1 cellular context compared by ENCODE assay signal in the genomic region with DNA sequence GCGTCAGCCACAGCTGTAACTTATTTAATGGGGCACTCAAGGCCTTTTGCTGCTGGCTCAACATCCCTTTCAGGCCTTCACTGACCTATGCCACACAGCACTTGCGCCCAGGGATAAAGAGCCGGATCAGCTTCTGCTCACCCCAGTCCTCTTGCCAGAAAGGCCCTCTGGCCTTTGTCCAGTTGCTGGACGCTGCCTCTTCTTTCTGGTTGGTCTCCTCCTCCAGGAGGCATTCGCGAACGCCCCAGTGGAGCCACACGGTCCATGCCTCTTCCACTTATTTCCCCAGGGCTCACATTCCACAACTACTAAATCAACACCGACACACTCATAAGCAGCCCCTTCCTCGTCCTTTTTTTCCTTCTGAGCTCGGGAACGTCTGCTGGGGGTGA.
TF ChIP-seq lines count a peak whose summit lies in the region.

No MANE protein-coding gene starts in this region.

TF ChIP-seq in H1, 55 proteins besides CTCF, POLR2A, EP300 and RAD21:
- TF ChIP-seq KDM4A (IDR thresholded peaks at IDR 0.05; ENCODE audit: low read depth, low read length, severe bottlenecking) = no peak
- TF ChIP-seq ZNF274 (IDR thresholded peaks at IDR 0.05; ENCODE audit: borderline replicate concordance, extremely low read depth, low read length) = no peak
- no peak for TF ChIP-seq ATF2 (IDR thresholded peaks at IDR 0.05; ENCODE audit: low read length)
- TF ChIP-seq CBX5 (IDR thresholded peaks at IDR 0.05; ENCODE audit: low read depth, low read length) = no peak
- TF ChIP-seq SP1 (IDR thresholded peaks at IDR 0.05; ENCODE audit: low read depth, low read length) = no peak
- no peak for TF ChIP-seq SUZ12 (IDR thresholded peaks at IDR 0.05; ENCODE audit: low read length)
- no peak for TF ChIP-seq KDM5A (IDR thresholded peaks at IDR 0.05; ENCODE audit: low read length)
- TF ChIP-seq BRCA1 (IDR thresholded peaks at IDR 0.05; ENCODE audit: low read depth, low read length) = no peak
- no peak for TF ChIP-seq TAF1 (IDR thresholded peaks at IDR 0.05; ENCODE audit: low read depth, low read length)
- no peak for TF ChIP-seq KDM1A (IDR thresholded peaks at IDR 0.05; ENCODE audit: borderline replicate concordance, low read length)
- no peak for TF ChIP-seq RFX5 (IDR thresholded peaks at IDR 0.05; ENCODE audit: borderline replicate concordance, low read depth, low read length)
- no peak for TF ChIP-seq MAFK (IDR thresholded peaks at IDR 0.05; ENCODE audit: low read depth, low read length)
- TF ChIP-seq NANOG (IDR thresholded peaks at IDR 0.05; ENCODE audit: insufficient read depth, low read depth, low read length, poor library complexity, severe bottlenecking) = no peak
- TF ChIP-seq HDAC6 (IDR thresholded peaks at IDR 0.05; ENCODE audit: low read depth, low read length) = no peak
- no peak for TF ChIP-seq YY1 (IDR thresholded peaks at IDR 0.05; ENCODE audit: low read depth, low read length)
- no peak for TF ChIP-seq NRF1 (IDR thresholded peaks at IDR 0.05; ENCODE audit: low read depth, low read length)
- no peak for TF ChIP-seq EGR1 (IDR thresholded peaks at IDR 0.05; ENCODE audit: borderline replicate concordance, low read depth, low read length)
- no peak for TF ChIP-seq E2F6 (IDR thresholded peaks at IDR 0.05)
- TF ChIP-seq SIX5 (IDR thresholded peaks at IDR 0.05; ENCODE audit: low read depth, low read length) = no peak
- no peak for TF ChIP-seq SP2 (IDR thresholded peaks at IDR 0.05; ENCODE audit: low read length)
TF ChIP-seq in H1: peak in this region for 0.
